Comparison of ENCODE assay signal across 8 cellular contexts in the genomic region with DNA sequence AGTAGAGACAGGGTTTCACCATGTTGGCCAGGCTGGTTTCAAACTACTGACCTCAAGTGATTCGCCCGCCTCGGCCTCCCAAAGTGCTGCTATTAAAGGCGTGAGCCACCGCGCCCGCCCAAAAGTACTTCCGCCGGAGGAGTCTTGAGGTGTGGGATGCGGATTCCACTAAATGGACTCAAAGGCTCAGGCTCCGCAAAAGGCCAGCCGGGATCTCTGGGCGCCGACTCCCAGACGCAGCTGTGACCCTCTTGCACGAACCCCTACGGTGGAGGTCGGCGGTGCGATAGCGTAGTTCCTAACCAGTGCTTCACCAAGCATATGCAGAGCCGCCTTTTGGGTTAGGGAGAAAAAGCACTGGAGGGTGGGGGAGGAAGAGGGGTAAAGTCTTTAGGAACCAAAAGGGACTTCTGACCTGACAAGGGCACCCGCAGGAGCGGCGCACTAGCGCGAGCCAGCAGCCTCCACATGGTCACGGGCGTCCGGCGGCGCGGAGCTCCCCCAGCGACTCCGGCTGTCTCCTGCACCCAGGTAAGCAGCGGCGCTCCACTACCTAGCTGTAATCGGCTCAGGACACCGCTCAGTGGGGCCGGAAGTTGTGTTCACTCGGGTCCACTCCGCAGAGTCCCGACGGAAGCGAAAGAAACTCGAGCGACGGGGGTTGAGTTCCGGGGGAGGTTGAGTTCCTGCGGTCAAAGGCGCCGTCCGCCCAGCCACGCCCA. TPM values are rescaled to one million over a fixed set of nuclear protein-coding genes. Genes with fewer than 3 reads are reported as not detected.
DNase-seq lines count a peak whose midpoint lies in the region; ATAC-seq and TF ChIP-seq lines count a peak whose summit lies in the region.

Gene MRPL16 (minus strand): TSS at position 590 of the 722 bp plus-strand sequence. CDS start 120 bp downstream, at position 470.

- no peaks in the 10 kb centered on the region for H3K27me3 Mint-ChIP-seq in activated CD4-positive, alpha-beta T cell treated with anti-CD3 and anti-CD28 coated beads for 36 hours

- H3K4me3 ChIP-seq in BJ (ENCODE audit: low read depth, low read length) = peak within 1 kb of the TSS; percentile 99

- ATAC-seq in HG03442 (IDR thresholded peaks at IDR 0.05; ENCODE audit: unreplicated experiment) (peak; percentile 97), left colon (peak; percentile 94)
- ATAC-seq in activated CD4-positive, alpha-beta T cell treated with anti-CD3 and anti-CD28 coated beads for 36 hours = peak; percentile 99

- CTCF ChIA-PET in BJ (lab: Yijun Ruan, JAX) = interaction anchor here (1.7 to 15.7 kb wide), 2 partner anchors 10 to 56 kb away, joined by 5 to 181 read pairs; partner anchors contain the start of gene STX3
- CTCF ChIA-PET in activated CD4-positive, alpha-beta T cell treated with anti-CD3 and anti-CD28 coated beads for 36 hours (lab: Charles Lee) = interaction anchor here (0.7 to 4.7 kb wide), 7 partner anchors 9 to 683 kb away, joined by 3 to 27 read pairs (median 3); partner anchors contain the start of genes DTX4 and STX3

- TF ChIP-seq CTCF in BJ (IDR thresholded peaks at IDR 0.05; ENCODE audit: insufficient read depth, low read depth, low read length) = no peak

- intact Hi-C loops in activated CD4-positive, alpha-beta T cell treated with anti-CD3 and anti-CD28 coated beads for 36 hours (cut with DNase I, micrococcal nuclease) = loop anchor here (1.0 to 5.0 kb wide), 9 partner anchors 55 to 1233 kb away; partner anchors contain the start of genes OSBP (in 2 of the 2), PATL1 (in 2 of the 2), STX3 (in 2 of the 2) and LPXN (in 1 of the 2)
- intact Hi-C loops in left colon (cut with DNase I, micrococcal nuclease) = no loop called here

- no peaks in the 10 kb centered on the region for H3K27me3 ChIP-seq in BJ (ENCODE audit: control insufficient read depth, insufficient read depth, low read length)

- no peaks in the 10 kb centered on the region for H3K9me3 Mint-ChIP-seq in activated CD4-positive, alpha-beta T cell treated with anti-CD3 and anti-CD28 coated beads for 36 hours (ENCODE audit: low read depth)

- DNase-seq in BJ (ENCODE audit: low read depth) (no peak), GM19238 (ENCODE audit: insufficient read length, low spot score) (peak; percentile 66), NCI-H510A treated with DMSO at 0.1 percent for 48 hours (lab: John Stamatoyannopoulos, UW) (peak; percentile 90), left colon (peak; percentile 91 to 92)
- DNase-seq in activated CD4-positive, alpha-beta T cell treated with anti-CD3 and anti-CD28 coated beads for 36 hours = peak; percentile 94
- DNase-seq in stimulated activated CD4-positive, alpha-beta T cell treated with anti-CD3 and anti-CD28 coated beads, Interleukin-1b, Interleukin-23, amount 100 ng/mL, for 48 hours = peak; percentile 93

- peak within 1 kb of the TSS; percentile 88 for H3K27ac Mint-ChIP-seq in activated CD4-positive, alpha-beta T cell treated with anti-CD3 and anti-CD28 coated beads for 36 hours

- H3K4me1 Mint-ChIP-seq in activated CD4-positive, alpha-beta T cell treated with anti-CD3 and anti-CD28 coated beads for 36 hours = peaks cover 18% of the 10 kb centered on the region

- peaks cover 15% of the 10 kb centered on the region for H3K36me3 Mint-ChIP-seq in activated CD4-positive, alpha-beta T cell treated with anti-CD3 and anti-CD28 coated beads for 36 hours (ENCODE audit: low read depth)

- POLR2A ChIA-PET in BJ (lab: Charles Lee) = interaction anchor here (0.5 kb wide), 1 partner anchor 253 kb away, joined by 3 read pairs; no protein-coding TSS in a partner anchor
- POLR2A ChIA-PET in activated CD4-positive, alpha-beta T cell treated with anti-CD3 and anti-CD28 coated beads for 36 hours (lab: Charles Lee) = interaction anchor here (0.7 to 1.1 kb wide), 2 partner anchors 55 to 194 kb away, joined by 3 to 4 read pairs; partner anchors contain the start of genes OSBP and STX3

- peak within 1 kb of the TSS; percentile 13 for H3K27ac ChIP-seq in cingulate gyrus (ENCODE audit: low read depth, low read length)

- H3K36me3 ChIP-seq in BJ (ENCODE audit: control insufficient read depth, insufficient read depth, low read length) = peaks cover 12% of the 10 kb centered on the region

- H3K4me3 Mint-ChIP-seq in activated CD4-positive, alpha-beta T cell treated with anti-CD3 and anti-CD28 coated beads for 36 hours = peak within 1 kb of the TSS; percentile 88

RNA-seq across cellular contexts. Expression of gene MRPL16, which starts in this region (rescaled TPM):
- polyA plus RNA-seq in BJ (2011; rRNA removed) = 46.6 and 47.0 TPM in 2 replicates
- polyA minus RNA-seq in BJ (2011; rRNA and poly(A)+ RNA removed) = 13.6 and 16.6 TPM in 2 replicates
- 10 to 100 TPM; 77.9 to 82.6 TPM for total RNA-seq in activated CD4-positive, alpha-beta T cell treated with anti-CD3 and anti-CD28 coated beads for 36 hours
- total RNA-seq in left colon = 10 to 100 TPM; 48.5 to 52.3 TPM

Comparison
In these comparisons a context has a peak if more than half of its experiments do, and no peak if none do; other contexts are left out.
1. intact Hi-C loops: an anchor here in activated CD4-positive, alpha-beta T cell treated with anti-CD3 and anti-CD28 coated beads for 36 hours (1.0 to 5.0 kb wide); none called in left colon.